Comparison of ENCODE assay signal across 8 cellular contexts in genomic region chr1:153774780-153775431, GRCh38. TPM values are rescaled to one million over a fixed set of nuclear protein-coding genes. Genes with fewer than 3 reads are reported as not detected.
DNase-seq lines count a peak whose midpoint lies in the region; FAIRE-seq and TF ChIP-seq lines count a peak whose summit lies in the region.

A gene with protein sequence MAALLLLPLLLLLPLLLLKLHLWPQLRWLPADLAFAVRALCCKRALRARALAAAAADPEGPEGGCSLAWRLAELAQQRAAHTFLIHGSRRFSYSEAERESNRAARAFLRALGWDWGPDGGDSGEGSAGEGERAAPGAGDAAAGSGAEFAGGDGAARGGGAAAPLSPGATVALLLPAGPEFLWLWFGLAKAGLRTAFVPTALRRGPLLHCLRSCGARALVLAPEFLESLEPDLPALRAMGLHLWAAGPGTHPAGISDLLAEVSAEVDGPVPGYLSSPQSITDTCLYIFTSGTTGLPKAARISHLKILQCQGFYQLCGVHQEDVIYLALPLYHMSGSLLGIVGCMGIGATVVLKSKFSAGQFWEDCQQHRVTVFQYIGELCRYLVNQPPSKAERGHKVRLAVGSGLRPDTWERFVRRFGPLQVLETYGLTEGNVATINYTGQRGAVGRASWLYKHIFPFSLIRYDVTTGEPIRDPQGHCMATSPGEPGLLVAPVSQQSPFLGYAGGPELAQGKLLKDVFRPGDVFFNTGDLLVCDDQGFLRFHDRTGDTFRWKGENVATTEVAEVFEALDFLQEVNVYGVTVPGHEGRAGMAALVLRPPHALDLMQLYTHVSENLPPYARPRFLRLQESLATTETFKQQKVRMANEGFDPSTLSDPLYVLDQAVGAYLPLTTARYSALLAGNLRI (plus strand): TSS chr1:153775407. CDS start chr1:153775498, 91 bp downstream.

- no peaks in the 10 kb centered on the region for H3K9me3 Mint-ChIP-seq in endodermal cell

- peak within 1 kb of the TSS; percentile 44; the same call in 1 of the 2 replicates for H3K9ac ChIP-seq in SK-N-SH
- H3K9ac ChIP-seq in endodermal cell (ENCODE audit: extremely low read depth, low read length, poor library complexity, severe bottlenecking) = peak within 1 kb of the TSS; percentile 74

- H2AFZ ChIP-seq in ACC112 (ENCODE audit: low read length, unreplicated experiment) (peak within 1 kb of the TSS; percentile 83), SK-N-SH (ENCODE audit: low read depth) (peak within 1 kb of the TSS; percentile 82)

- peak within 1 kb of the TSS; percentile 87 for H3K27ac Mint-ChIP-seq in endodermal cell

- H4K20me1 ChIP-seq in SK-N-SH (ENCODE audit: insufficient read depth) = no peaks in the 10 kb centered on the region

- TF ChIP-seq CTCF in SK-N-SH (IDR thresholded peaks at IDR 0.05) (no peak), endodermal cell (conservative IDR thresholded peaks at IDR 0.05) (no peak)

- no peaks in the 10 kb centered on the region for H3K27me3 ChIP-seq in ACC112 (ENCODE audit: insufficient read depth, low read length)
- H3K27me3 ChIP-seq in SK-N-SH (ENCODE audit: insufficient read depth) = no peaks in the 10 kb centered on the region
- no peaks in the 10 kb centered on the region for H3K27me3 ChIP-seq in endodermal cell (ENCODE audit: control insufficient read depth, insufficient read depth, low read length, poor library complexity, severe bottlenecking)

- H3K27me3 Mint-ChIP-seq in endodermal cell (ENCODE audit: insufficient read depth) = no peaks in the 10 kb centered on the region

- no peak for TF ChIP-seq RAD21 in SK-N-SH (IDR thresholded peaks at IDR 0.05; ENCODE audit: low read length)

- FAIRE-seq in GM18507 (lab: Jason Lieb, UNC) = no peak

- no peak for TF ChIP-seq EP300 in SK-N-SH (IDR thresholded peaks at IDR 0.05; ENCODE audit: borderline replicate concordance in 1 of 2, low read depth in 1 of 2, low read length in 1 of 2)

- DNase-seq in GM18507 (ENCODE audit: extremely low spot score, insufficient read length, low read depth) (peak; percentile 37), HT-29 (ENCODE audit: low spot score) (peak; percentile 55), SK-N-SH (peak; percentile 88), endodermal cell (peak; percentile 80), lung microvascular endothelial cell (ENCODE audit: low read depth in 2 of 2) (peak; percentile 25 to 33), substantia nigra (lab: John Stamatoyannopoulos, UW) (peak in 36 of 49 donors; percentile 13 to 84 (median 42)), GF-D8 (lab: John Stamatoyannopoulos, UW) (no peak)

- H3K9me3 ChIP-seq in SK-N-SH (no peaks in the 10 kb centered on the region), endodermal cell (ENCODE audit: control insufficient read depth, low read length) (no peaks in the 10 kb centered on the region)

- H3K79me2 ChIP-seq in ACC112 (ENCODE audit: control insufficient read depth, insufficient read depth, low read length, unreplicated experiment) (no peaks in the 10 kb centered on the region), SK-N-SH (ENCODE audit: insufficient read depth) (no peaks in the 10 kb centered on the region)

- H3K36me3 ChIP-seq in ACC112 (ENCODE audit: insufficient read depth, low read length) (0 out of 2 replicates have a peak, but pooled peaks cover 5% of the 10 kb centered on the region), SK-N-SH (replicated peaks in 1 of 2; ENCODE audit: control insufficient read depth in 1 of 2, insufficient read depth in 2 of 2, low read length in 1 of 2) (peaks cover 0 to 39% of the 10 kb centered on the region in 2 experiments), endodermal cell (ENCODE audit: control insufficient read depth, insufficient read depth, low read length) (peaks cover 52% of the 10 kb centered on the region)

- peaks cover 50% of the 10 kb centered on the region for H3K36me3 Mint-ChIP-seq in endodermal cell (ENCODE audit: low read depth)

- 59% methylated on average over 10 of the region's 34 CpGs for WGBS in SK-N-SH (ENCODE audit: low lambda C conversion rate)
- 10 to 22% methylated on average over 17 to 34 of the region's 34 CpGs for WGBS in endodermal cell (ENCODE audit: insufficient coverage in 1 of 2, insufficient read length in 1 of 2), 2 experiments

- H3K4me3 ChIP-seq in ACC112 (ENCODE audit: low read depth, low read length) = peak within 1 kb of the TSS; percentile 83
- H3K4me3 ChIP-seq in SK-N-SH (ENCODE audit: low read depth in 2 of 2, low read length in 1 of 2) = peak within 1 kb of the TSS; percentile 65 to 67
- H3K4me3 ChIP-seq in endodermal cell (ENCODE audit: low read length) = peak within 1 kb of the TSS; percentile 85

- no peaks in the 10 kb centered on the region for H3K9me2 ChIP-seq in SK-N-SH

- H3K4me1 ChIP-seq in ACC112 (ENCODE audit: control insufficient read depth, insufficient read depth, low read length, unreplicated experiment) (peaks cover 42% of the 10 kb centered on the region), SK-N-SH (ENCODE audit: control insufficient read depth in 1 of 2, insufficient read depth in 2 of 2, low read depth in 1 of 2, low read length in 1 of 2) (peaks cover 0 to 13% of the 10 kb centered on the region in 2 experiments; a peak in 1 of 4 replicates), endodermal cell (ENCODE audit: control insufficient read depth, insufficient read depth, low read length) (peaks cover 2% of the 10 kb centered on the region)

- peak within 1 kb of the TSS; percentile 75 for H3K4me3 Mint-ChIP-seq in endodermal cell

- POLR2A ChIA-PET in SK-N-SH (lab: Yijun Ruan, JAX) = interaction anchor here (0.6 to 1.5 kb wide), 5 partner anchors 9 to 216 kb away, joined by 3 to 7 read pairs (median 4); partner anchors contain the start of genes RAB13 and RPS27

- peaks cover 21% of the 10 kb centered on the region for H3K4me1 Mint-ChIP-seq in endodermal cell

- CTCF ChIA-PET in SK-N-SH (lab: Yijun Ruan, JAX) = interaction anchor here (0.6 to 6.8 kb wide), 7 partner anchors 22 to 275 kb away, joined by 3 to 60 read pairs (median 3); partner anchors contain the start of genes ILF2, NPR1 and RAB13

- peak within 1 kb of the TSS; percentile 86 for H3K4me2 ChIP-seq in SK-N-SH

- H3K27ac ChIP-seq in ACC112 (ENCODE audit: low read depth, low read length) (peak within 1 kb of the TSS; percentile 24; the same call in 1 of the 2 replicates), SK-N-SH (ENCODE audit: low read depth in 2 of 2, low read length in 1 of 2) (peak within 1 kb of the TSS in 1 of 2 experiments; percentile 69; a peak in 2 of 4 replicates), endodermal cell (ENCODE audit: low read depth, low read length) (peak within 1 kb of the TSS; percentile 29), substantia nigra (ENCODE audit: low read depth, low read length, poor library complexity, severe bottlenecking) (peak within 1 kb of the TSS; percentile 31)

- H3F3A ChIP-seq in SK-N-SH (replicated peaks; ENCODE audit: insufficient read depth) = peaks cover 8% of the 10 kb centered on the region

TF ChIP-seq in SK-N-SH, 30 proteins besides CTCF, POLR2A, EP300 and RAD21:
- TF ChIP-seq SIN3A (IDR thresholded peaks at IDR 0.05; ENCODE audit: borderline replicate concordance, low read depth, low read length) = 0 out of 2 replicates have a peak, but pooled peaks have one; percentile 24
- TF ChIP-seq GATA2 (CRISPR knock-in tag; IDR thresholded peaks at IDR 0.05) = no peak
- TF ChIP-seq CHD2 (IDR thresholded peaks at IDR 0.05; ENCODE audit: low read length, partially characterized antibody) = peak; percentile 27
- TF ChIP-seq POLR2AphosphoS5 (IDR thresholded peaks at IDR 0.05; ENCODE audit: low read depth, low read length) = peak; percentile 38; the same call in 1 of the 2 replicates
- TF ChIP-seq NRF1 (IDR thresholded peaks at IDR 0.05; ENCODE audit: low read depth, low read length) = peak; percentile 48

RNA-seq across cellular contexts. Expression of the gene that starts here (rescaled TPM):
- total RNA-seq in HT-29 (2014; rRNA removed; shearing (Covaris generic)) = 13.8 and 14.7 TPM in 2 replicates
- 7.6 and 9.0 TPM in 2 replicates for polyA plus RNA-seq in SK-N-SH (2012; rRNA removed)
- polyA plus RNA-seq in SK-N-SH (2012; cell fraction: cytosol; rRNA removed) = 3.8 and 4.0 TPM in 2 replicates
- polyA plus RNA-seq in SK-N-SH (2012; cell fraction: nucleus; rRNA removed) = 46.8 and 48.2 TPM in 2 replicates
- total RNA-seq in endodermal cell (10 to 100 TPM; 60.6 to 64.5 TPM), lung microvascular endothelial cell (16.3 and 35.3 TPM in 2 replicates)
- 18.9 TPM for polyA plus RNA-seq in endodermal cell (2013, experiment 1 of 2)
- polyA plus RNA-seq in endodermal cell (2013, experiment 2 of 2) = 18.1 TPM
